Comparison of ENCODE assay signal across 23 cellular contexts in genomic region chr22:45490836-45491235, GRCh38. TPM values are rescaled to one million over a fixed set of nuclear protein-coding genes. Genes with fewer than 3 reads are reported as not detected.
"Had no signal": no experiment of that assay in that cellular context is flagged by ENCODE, and none has a peak within 500 bp of the region (broad histone marks: within the 10 kb centered on the region; RNA-seq: fewer than 3 reads in every experiment).

No MANE protein-coding gene starts in this region.

- H3K9me3 ChIP-seq: SJSA1 had no signal

- H3K4me3 ChIP-seq: SJSA1, SK-N-MC had no signal

- H3K36me3 ChIP-seq: SJSA1 had no signal

- H3K27ac ChIP-seq: SJSA1, SK-N-MC had no signal

- H3K27me3 ChIP-seq: SJSA1 had no signal

- DNase-seq: KBM-7, MV-4-11, NCI-H1048, NCI-H1105, NCI-H1417, NCI-H1436 treated with DMSO at 0.1 percent for 48 hours, NCI-H1694 treated with DMSO at 0.1 percent for 48 hours, NCI-H1930, NCI-H2081, NCI-H2107, NCI-H2171, NCI-H226, NCI-H446, NCI-H510A, NCI-H524 treated with DMSO at 0.1 percent for 48 hours, NCI-H69, NCI-H774, Right ventricle myocardium superior, RPMI8226, SIG-M5 had no signal

RNA-seq across cellular contexts. Expression of gene FBLN1, which starts 11.8 kb away (rescaled TPM):
- polyA plus RNA-seq: IgD-negative memory B cell had no signal
